9 cellular contexts compared by ENCODE assay signal in the genomic region with DNA sequence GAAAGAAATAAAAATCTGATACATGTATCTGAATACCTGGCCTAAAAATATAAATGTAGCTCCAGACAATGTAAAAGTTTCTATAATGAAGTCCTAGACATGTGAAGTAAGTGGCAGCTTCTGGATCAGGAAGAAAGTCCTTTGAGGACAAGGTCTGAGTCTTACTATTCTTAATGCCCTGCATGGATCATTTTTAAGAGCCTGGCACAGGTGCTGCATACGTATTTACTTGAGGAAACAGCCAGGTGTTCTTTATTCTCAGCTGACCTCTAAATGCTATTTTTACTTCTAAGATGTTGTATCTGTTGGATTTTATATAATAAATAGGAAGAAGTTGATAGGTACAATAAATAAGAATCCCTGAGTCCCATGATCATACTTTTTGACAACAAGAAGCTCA.
"Had no signal": no experiment of that assay in that cellular context is flagged by ENCODE, and none has a peak within 500 bp of the region (broad histone marks: within the 10 kb centered on the region; RNA-seq: fewer than 3 reads in every experiment).

No MANE protein-coding gene starts in this region.

- H3K36me3 ChIP-seq: HAP-1 had no signal

- H2AFZ ChIP-seq: GM23248 had no signal

- H3K27ac ChIP-seq: GM23248, HL-60 had no signal

- H3K4me3 ChIP-seq: GM23248, HAP-1 had no signal

- H3K4me1 ChIP-seq: HAP-1 had no signal

- H3K9ac ChIP-seq: GM23248 had no signal

- ATAC-seq: HCT116, HepG2 had no signal

- DNase-seq: GM23248, GOT3, H7, HFFc6, KBM-7 had no signal

- H3K9me3 ChIP-seq: HAP-1 had no signal
